Comparison of ENCODE assay signal across 14 cellular contexts in genomic region chr4:153479118-153479517, GRCh38. TPM values are rescaled to one million over a fixed set of nuclear protein-coding genes. Genes with fewer than 3 reads are reported as not detected.
A peak's percentile ranks its signal among the peaks of the same experiment; 100 is the strongest.
DNase-seq lines count a peak whose midpoint lies in the region; ATAC-seq and TF ChIP-seq lines count a peak whose summit lies in the region.
"Had no signal": no experiment of that assay in that cellular context is flagged by ENCODE, and none has a peak within 500 bp of the region (broad histone marks: within the 10 kb centered on the region; RNA-seq: fewer than 3 reads in every experiment).

No MANE protein-coding gene starts in this region.

- no peaks in the 10 kb centered on the region for H3K9me3 ChIP-seq in BLaER1
- no peaks in the 10 kb centered on the region for H3K9me3 ChIP-seq in DND-41 (ENCODE audit: insufficient read depth, low read length, severe bottlenecking)
- no peaks in the 10 kb centered on the region for H3K9me3 ChIP-seq in thyroid gland
- H3K9me3 ChIP-seq: Peyer's patch had no signal

- DNase-seq in DND-41 (no peak), OCI-M1 (lab: John Stamatoyannopoulos, UW) (peak; percentile 45), immature natural killer cell (no peak), DMS53 (lab: John Stamatoyannopoulos, UW) (no peak), thyroid gland (no peak)
- DNase-seq: activated CD4-positive, alpha-beta T cell treated with anti-CD3 and anti-CD28 coated beads for 48 hours; activated effector memory CD4-positive, alpha-beta T cell treated with anti-CD3 and anti-CD28 coated beads, Interleukin-2, amount 50 U/mL, for 16 hours; GF-D8; Peyer's patch; stimulated activated CD4-positive, alpha-beta T cell treated with anti-CD3 and anti-CD28 coated beads, Interleukin-4, amount 100 ng/mL, for 1 hour; T-helper 1 cell had no signal

- H3K27me3 ChIP-seq in BLaER1, result no peaks in the 10 kb centered on the region
- H3K27me3 ChIP-seq in DND-41 (ENCODE audit: insufficient read depth, low read length, poor library complexity), result no peaks in the 10 kb centered on the region
- no peaks in the 10 kb centered on the region for H3K27me3 ChIP-seq in thyroid gland
- H3K27me3 ChIP-seq: Peyer's patch had no signal

- peak overlapping the region in 5 of 6 donors; percentile 12 to 55 (median 25) for H3K27ac Mint-ChIP-seq in immature natural killer cell

- peaks cover 57 to 75% of the 10 kb centered on the region in 2 donors for H3K4me1 Mint-ChIP-seq in immature natural killer cell

- H2AFZ ChIP-seq in DND-41 (ENCODE audit: low read depth, low read length), result no peak overlapping the region

- peaks cover 0 to 6% (median 2%) of the 10 kb centered on the region in 3 donors for H3K27me3 Mint-ChIP-seq in immature natural killer cell (ENCODE audit: low read depth in 3 of 3)

- H3K27ac ChIP-seq in BLaER1, result peak overlapping the region; percentile 58; the same call in 1 of the 2 replicates
- H3K27ac ChIP-seq in DND-41 (ENCODE audit: low read length), result 0 out of 2 replicates have a peak overlapping the region, but pooled peaks have one; percentile 16
- H3K27ac ChIP-seq in thyroid gland, result no peak overlapping the region

- H3K79me2 ChIP-seq in DND-41 (ENCODE audit: insufficient read depth, low read length), result peaks cover 100% of the 10 kb centered on the region

- TF ChIP-seq CTCF in DND-41 (IDR thresholded peaks at IDR 0.05; ENCODE audit: borderline replicate concordance, extremely low read depth, low read length, poor library complexity, severe bottlenecking), result no peak
- no peak for TF ChIP-seq CTCF in thyroid gland (IDR thresholded peaks at IDR 0.05)

- no peak overlapping the region for H3K4me3 Mint-ChIP-seq in immature natural killer cell

- H3K4me3 ChIP-seq in BLaER1, result no peak overlapping the region
- H3K4me3 ChIP-seq in DND-41 (ENCODE audit: low read depth in 1 of 2, low read length in 2 of 2), result no peak overlapping the region
- H3K4me3 ChIP-seq in thyroid gland (replicated peaks in 1 of 3), result no peak overlapping the region
- H3K4me3 ChIP-seq: Peyer's patch had no signal

- H3K4me2 ChIP-seq in BLaER1 (peak overlapping the region; percentile 92), DND-41 (ENCODE audit: insufficient read depth, low read length) (peak overlapping the region; percentile 10; the same call in 1 of the 2 replicates)

- H4K20me1 ChIP-seq in BLaER1 (peaks cover 100% of the 10 kb centered on the region), DND-41 (ENCODE audit: insufficient read depth, low read length) (peaks cover 90% of the 10 kb centered on the region)

- intact Hi-C loops in thyroid gland (cut with DNase I), result no loop called here

- H3K9me3 Mint-ChIP-seq in immature natural killer cell, result no peaks in the 10 kb centered on the region

- TF ChIP-seq POLR2A in thyroid gland (IDR thresholded peaks at IDR 0.05), result no peak

- no peak overlapping the region for H3K9ac ChIP-seq in BLaER1
- no peak overlapping the region for H3K9ac ChIP-seq in DND-41 (ENCODE audit: low read depth, low read length)

- H3K36me3 ChIP-seq in BLaER1, result peaks cover 88% of the 10 kb centered on the region
- H3K36me3 ChIP-seq in DND-41 (ENCODE audit: insufficient read depth, low read length), result peaks cover 97% of the 10 kb centered on the region
- no peaks in the 10 kb centered on the region for H3K36me3 ChIP-seq in thyroid gland

- no peak for ATAC-seq in DND-41 (ENCODE audit: insufficient read depth, low read depth)
- ATAC-seq in GM21381 (IDR thresholded peaks at IDR 0.05; ENCODE audit: unreplicated experiment), result no peak
- no peak for ATAC-seq in GM19397 (IDR thresholded peaks at IDR 0.05; ENCODE audit: unreplicated experiment)

- H3K4me1 ChIP-seq in BLaER1, result peaks cover 100% of the 10 kb centered on the region
- peaks cover 94% of the 10 kb centered on the region for H3K4me1 ChIP-seq in DND-41 (ENCODE audit: insufficient read depth, low read length)
- H3K4me1 ChIP-seq in thyroid gland, result peaks cover 3 to 9% of the 10 kb centered on the region in 2 donors

- WGBS in thyroid gland, 2 donors, result 70 to 81% methylated on average over 3 of the region's 3 CpGs

- peaks cover 15 to 24% (median 15%) of the 10 kb centered on the region in 3 donors for H3K36me3 Mint-ChIP-seq in immature natural killer cell

RNA-seq across cellular contexts. Expression of gene TMEM131L, which starts 13.0 kb away (rescaled TPM):
- 10 to 100 TPM in 2 of 3 donors, 1 to 10 TPM in 1; 9.3 to 32.4 (median 20.6) TPM for polyA plus RNA-seq in immature natural killer cell
- 10 to 100 TPM; 11.1 to 17.9 (median 16.4) TPM for total RNA-seq in thyroid gland

Comparison
In these comparisons a context has a peak if more than half of its experiments do, and no peak if none do; other contexts are left out.
1. H3K27ac ChIP-seq: peak in BLaER1 (single experiment) and DND-41 (single experiment); none in thyroid gland (0 of 3).